ENCODE assay signal across 13 cellular contexts in genomic region chr2:230868151-230868946, GRCh38. TPM values are rescaled to one million over a fixed set of nuclear protein-coding genes. Genes with fewer than 3 reads are reported as not detected.
DNase-seq lines count a peak whose midpoint lies in the region; ATAC-seq and FAIRE-seq lines count a peak whose summit lies in the region.
"Had no signal": no experiment of that assay in that cellular context is flagged by ENCODE, and none has a peak within 500 bp of the region (broad histone marks: within the 10 kb centered on the region; RNA-seq: fewer than 3 reads in every experiment).

No MANE protein-coding gene starts in this region.

- peak; percentile 52 to 71 for DNase-seq in NCI-H2081 (lab: John Stamatoyannopoulos, UW)
- DNase-seq in NCI-H2081 treated with DMSO at 0.1 percent for 48 hours (lab: John Stamatoyannopoulos, UW) = no peak
- peak; percentile 83 for DNase-seq in SK-N-MC (ENCODE audit: low read depth, low spot score)
- no peak for DNase-seq in activated CD4-positive, alpha-beta T cell treated with anti-CD3 and anti-CD28 coated beads, Interleukin-2, amount 50 U/mL, for 4 hours
- no peak for DNase-seq in GM19239 (ENCODE audit: insufficient read length, low spot score)
- DNase-seq: activated CD4-positive, CD25-positive, alpha-beta regulatory T cell; NCI-H1048 had no signal

- ATAC-seq in GM18873 (IDR thresholded peaks at IDR 0.05; ENCODE audit: low FRiP score, unreplicated experiment) = no peak
- ATAC-seq: A549; activated T-helper 17 cell treated with anti-CD3 and anti-CD28 coated beads, Interleukin-2, amount 50 U/mL, for 72 hours; stimulated activated effector memory CD8-positive, alpha-beta T cell treated with anti-CD3 and anti-CD28 coated beads, Interleukin-12 subunit alpha, Interleukin-12 subunit beta, amount 100 ng/mL, for 72 hours had no signal

- H3K4me3 ChIP-seq in SK-N-MC = peak overlapping the region; percentile 75
- no peak overlapping the region for H3K4me3 ChIP-seq in thymus (ENCODE audit: low read length)
- H3K4me3 ChIP-seq: A549 had no signal

- no peak for FAIRE-seq in GM19239 (lab: Jason Lieb, UNC)
- FAIRE-seq: A549 had no signal

- H3K27me3 ChIP-seq in layer of hippocampus (ENCODE audit: control insufficient read depth, insufficient read depth, low read length) (no peaks in the 10 kb centered on the region), thymus (ENCODE audit: control insufficient read depth, insufficient read depth) (no peaks in the 10 kb centered on the region)

- peaks cover 37% of the 10 kb centered on the region for H3K4me1 ChIP-seq in thymus (ENCODE audit: control insufficient read depth, insufficient read depth, low read length)

- WGBS in thymus = 73% methylated on average over 15 of the region's 15 CpGs

- H3K9ac ChIP-seq in SK-N-MC (ENCODE audit: insufficient read length) = peak overlapping the region; percentile 37

- H3K9me3 ChIP-seq in SK-N-MC (ENCODE audit: low read depth, low read length) (no peaks in the 10 kb centered on the region), thymus (ENCODE audit: control insufficient read depth) (no peaks in the 10 kb centered on the region)
- H3K9me3 ChIP-seq: A549 had no signal

- H3K36me3 ChIP-seq in SK-N-MC (ENCODE audit: insufficient read depth, low read length) = peaks cover 9% of the 10 kb centered on the region; the same call in 1 of the 2 replicates
- peaks cover 13% of the 10 kb centered on the region for H3K36me3 ChIP-seq in thymus (ENCODE audit: control insufficient read depth, insufficient read depth)

- H3K27ac ChIP-seq in SK-N-MC = peak overlapping the region; percentile 85
- peak overlapping the region; percentile 71 for H3K27ac ChIP-seq in layer of hippocampus (ENCODE audit: low read depth, low read length)
- H3K27ac ChIP-seq in thymus (ENCODE audit: low read depth) = peak overlapping the region; percentile 3
- H3K27ac ChIP-seq: A549 had no signal

RNA-seq across cellular contexts. Expression of gene ITM2C, which starts 3.6 kb away (rescaled TPM):
- polyA plus RNA-seq in thymus = 79.4 TPM

RNA-seq across cellular contexts. Expression of gene GPR55, which starts 56.7 kb away (rescaled TPM):
- 1.9 TPM for polyA plus RNA-seq in thymus
- polyA plus RNA-seq: A549 had no signal

Comparison
In these comparisons a context has a peak if more than half of its experiments do, and no peak if none do; other contexts are left out.
1. DNase-seq: peak in NCI-H2081 (2 of 2) and SK-N-MC (single experiment); none in NCI-H2081 treated with DMSO at 0.1 percent for 48 hours (single experiment), activated CD4-positive, alpha-beta T cell treated with anti-CD3 and anti-CD28 coated beads, Interleukin-2, amount 50 U/mL, for 4 hours (0 of 2) and GM19239 (single experiment).
2. H3K27ac ChIP-seq: peak in every context shown above with its lines; median percentile 85 in SK-N-MC; 71 in layer of hippocampus; 3 in thymus.